ENCODE assay signal across 8 cellular contexts in genomic region chr15:101125881-101126280, GRCh38.
DNase-seq lines count a peak whose midpoint lies in the region; ATAC-seq and TF ChIP-seq lines count a peak whose summit lies in the region.
"Not testable (repeated sequence)": the region's sequence is repeated elsewhere in the genome, so short reads cannot be mapped to it uniquely, and the experiment has no call there.

No MANE protein-coding gene starts in this region.

- H3K9me3 Mint-ChIP-seq in T-cell; activated T-cell treated with anti-CD3 and anti-CD28 coated beads, Interleukin-2, amount 50 U/mL, for 72 hours; immature natural killer cell: not testable (repeated sequence)
- peaks cover 2 to 10% (median 5%) of the 10 kb centered on the region in 5 experiments for H3K9me3 Mint-ChIP-seq in brain

- not testable (repeated sequence) for ATAC-seq in T-cell (replicated peaks in 1 of 4); activated T-cell treated with anti-CD3 and anti-CD28 coated beads, Interleukin-2, amount 50 U/mL, for 72 hours (replicated peaks in 1 of 2)

- H3K36me3 Mint-ChIP-seq in T-cell; activated T-cell treated with anti-CD3 and anti-CD28 coated beads, Interleukin-2, amount 50 U/mL, for 72 hours (ENCODE audit: insufficient read depth in 2 of 2); brain; immature natural killer cell: not testable (repeated sequence)

- peak overlapping the region; percentile 60 for H3K4me3 ChIP-seq in Loucy (ENCODE audit: low read length, poor library complexity, severe bottlenecking)
- H3K4me3 ChIP-seq in neutrophil (ENCODE audit: low read depth in 1 of 2, low read length in 1 of 2); thymus (ENCODE audit: low read length): not testable (repeated sequence)

- H3K27ac Mint-ChIP-seq in T-cell (peak overlapping the region; percentile 35 to 97), brain (peak overlapping the region; percentile 55 to 98 (median 69)), immature natural killer cell (peak overlapping the region; percentile 91 to 97 (median 94))
- peak overlapping the region; percentile 74 for H3K27ac Mint-ChIP-seq in activated T-cell treated with anti-CD3 and anti-CD28 coated beads, Interleukin-2, amount 50 U/mL, for 72 hours

- peaks cover 87% of the 10 kb centered on the region for H3K4me1 ChIP-seq in Loucy (ENCODE audit: insufficient read depth, low read length, poor library complexity, severe bottlenecking)
- H3K4me1 ChIP-seq in neutrophil (ENCODE audit: control insufficient read depth in 1 of 2, insufficient read depth in 1 of 2, low read depth in 1 of 2, low read length in 1 of 2), result peaks cover 60% of the 10 kb centered on the region in 2 experiments
- H3K4me1 ChIP-seq in thymus (ENCODE audit: control insufficient read depth, insufficient read depth, low read length), result peaks cover 20% of the 10 kb centered on the region

- H3K27me3 Mint-ChIP-seq in T-cell; activated T-cell treated with anti-CD3 and anti-CD28 coated beads, Interleukin-2, amount 50 U/mL, for 72 hours (ENCODE audit: low read depth); brain; immature natural killer cell (ENCODE audit: low read depth in 3 of 3): not testable (repeated sequence)

- not testable (repeated sequence) for H3K9me3 ChIP-seq in Loucy (ENCODE audit: insufficient read depth, low read depth, low read length); neutrophil; thymus (ENCODE audit: control insufficient read depth)

- H3K36me3 ChIP-seq in Loucy (ENCODE audit: insufficient read depth, low read length); neutrophil; thymus (ENCODE audit: control insufficient read depth, insufficient read depth): not testable (repeated sequence)

- H4K20me1 ChIP-seq in Loucy (ENCODE audit: insufficient read depth, low read length, poor library complexity, severe bottlenecking), result not testable (repeated sequence)

- H3K79me2 ChIP-seq in Loucy (ENCODE audit: insufficient read depth, low read length), result not testable (repeated sequence)

- H2AFZ ChIP-seq in Loucy (ENCODE audit: low read length), result not testable (repeated sequence)

- peaks cover 16% of the 10 kb centered on the region for H3F3A ChIP-seq in Loucy (ENCODE audit: low read depth)

- H3K27ac ChIP-seq in neutrophil (peak overlapping the region; percentile 88), thymus (ENCODE audit: low read depth) (peak overlapping the region; percentile 49)

- not testable (repeated sequence) for TF ChIP-seq CTCF in Loucy (conservative IDR thresholded peaks at IDR 0.05; ENCODE audit: low read length); brain (conservative IDR thresholded peaks at IDR 0.05); neutrophil (IDR thresholded peaks at IDR 0.05)

- H3K9me2 ChIP-seq in Loucy (replicated peaks; ENCODE audit: low read depth, low read length), result not testable (repeated sequence)

- H3K4me1 Mint-ChIP-seq in T-cell, result peaks cover 54 to 64% (median 56%) of the 10 kb centered on the region in 3 donors
- peaks cover 79% of the 10 kb centered on the region for H3K4me1 Mint-ChIP-seq in activated T-cell treated with anti-CD3 and anti-CD28 coated beads, Interleukin-2, amount 50 U/mL, for 72 hours (ENCODE audit: low read depth)
- H3K4me1 Mint-ChIP-seq in brain, result peaks cover 75% of the 10 kb centered on the region
- peaks cover 72 to 74% of the 10 kb centered on the region in 2 donors for H3K4me1 Mint-ChIP-seq in immature natural killer cell

- CTCF ChIA-PET in T-cell (lab: Charles Lee), result not testable (repeated sequence)

- POLR2A ChIA-PET in T-cell (lab: Charles Lee), result not testable (repeated sequence)

- DNase-seq in CD1c-positive myeloid dendritic cell (ENCODE audit: extremely low spot score), result peak; percentile 21
- DNase-seq in T-cell; activated T-cell treated with anti-CD3 and anti-CD28 coated beads, Interleukin-2, amount 50 U/mL, for 72 hours; immature natural killer cell: not testable (repeated sequence)

- H3K9ac ChIP-seq in Loucy (ENCODE audit: low read depth, low read length, poor library complexity, severe bottlenecking), result peak overlapping the region; percentile 83

- H3K27me3 ChIP-seq in Loucy (ENCODE audit: insufficient read depth, low read length, poor library complexity, severe bottlenecking); neutrophil; thymus (ENCODE audit: control insufficient read depth, insufficient read depth): not testable (repeated sequence)

- 95% methylated on average over 10 of the region's 10 CpGs for WGBS in thymus

- H3K4me3 Mint-ChIP-seq in T-cell (peak overlapping the region in 1 of 3 donors; percentile 80), immature natural killer cell (peak overlapping the region in 2 of 5 donors; percentile 5 to 82)
- not testable (repeated sequence) for H3K4me3 Mint-ChIP-seq in activated T-cell treated with anti-CD3 and anti-CD28 coated beads, Interleukin-2, amount 50 U/mL, for 72 hours; brain

- H3K4me2 ChIP-seq in Loucy (ENCODE audit: low read depth, low read length, poor library complexity, severe bottlenecking), result peak overlapping the region; percentile 82
